Comparison of ENCODE assay signal across 8 cellular contexts in genomic region chr3:12286927-12287726, GRCh38. TPM values are rescaled to one million over a fixed set of nuclear protein-coding genes. Genes with fewer than 3 reads are reported as not detected.
DNase-seq lines count a peak whose midpoint lies in the region; ATAC-seq, FAIRE-seq and TF ChIP-seq lines count a peak whose summit lies in the region.

No MANE protein-coding gene starts in this region.

- DNase-seq in BE2C (peak; percentile 10), HTR-8/SVneo (ENCODE audit: insufficient read length, low spot score) (no peak), chondrocyte (ENCODE audit: low spot score) (no peak), lung (ENCODE audit: low spot score) (no peak), upper lobe of right lung (peak; percentile 74), epidermal melanocyte (ENCODE audit: insufficient read length, low spot score) (no peak), GM13977 (ENCODE audit: low spot score) (no peak)

- peak overlapping the region; percentile 71 for H3K4me3 Mint-ChIP-seq in chondrocyte (ENCODE audit: unreplicated experiment)

- H3K4me3 ChIP-seq in BE2C (ENCODE audit: low read depth, low read length) = peak overlapping the region; percentile 39
- H3K4me3 ChIP-seq in lung = peak overlapping the region; percentile 17
- peak overlapping the region; percentile 46 for H3K4me3 ChIP-seq in upper lobe of right lung

- no peaks in the 10 kb centered on the region for H3K36me3 Mint-ChIP-seq in chondrocyte (ENCODE audit: low read depth)

- intact Hi-C loops in upper lobe of right lung (cut with DNase I) = no loop called here

- H3K9me3 ChIP-seq in BE2C = no peaks in the 10 kb centered on the region
- H3K9me3 ChIP-seq in lung (ENCODE audit: control insufficient read depth in 2 of 2, insufficient read depth in 1 of 2, low read length in 1 of 2) = peaks cover 0 to 5% of the 10 kb centered on the region in 2 donors
- H3K9me3 ChIP-seq in upper lobe of right lung = no peaks in the 10 kb centered on the region

- peak; percentile 9 for ATAC-seq in lung (ENCODE audit: insufficient read depth, low FRiP score)
- no peak for ATAC-seq in upper lobe of right lung
- ATAC-seq in GM21528 (IDR thresholded peaks at IDR 0.05; ENCODE audit: low FRiP score, unreplicated experiment) = no peak

- in situ Hi-C loops in GM13977 (cut with MboI; ENCODE audit: low pct_unique_long_range_greater_than_20kb, low sequenced_read_pairs, unreplicated experiment) = no loop called here

- WGBS in lung, 2 donors = 27 to 28% methylated on average over 30 to 33 of the region's 33 CpGs

- no peaks in the 10 kb centered on the region for H3K9me3 Mint-ChIP-seq in chondrocyte (ENCODE audit: low read depth)

- TF ChIP-seq CTCF in BE2C (IDR thresholded peaks at IDR 0.05; ENCODE audit: low read depth, low read length) (no peak), chondrocyte (IDR thresholded peaks at IDR 0.05) (peak; percentile 63), lung (IDR thresholded peaks at IDR 0.05; ENCODE audit: control extremely low read depth, extremely low read depth) (no peak), upper lobe of right lung (IDR thresholded peaks at IDR 0.05) (no peak), GM13977 (IDR thresholded peaks at IDR 0.05; ENCODE audit: extremely low read depth, insufficient read depth, missing control alignments) (no peak)

- H3K4me1 ChIP-seq in BE2C (no peaks in the 10 kb centered on the region), lung (ENCODE audit: control insufficient read depth in 2 of 2, insufficient read depth in 2 of 2, low read length in 2 of 2) (peaks cover 0 to 8% of the 10 kb centered on the region in 2 donors), upper lobe of right lung (no peaks in the 10 kb centered on the region)

- H3K27me3 ChIP-seq in BE2C (no peaks in the 10 kb centered on the region), lung (ENCODE audit: control insufficient read depth, insufficient read depth) (no peaks in the 10 kb centered on the region), upper lobe of right lung (peaks cover 17% of the 10 kb centered on the region)

- no peaks in the 10 kb centered on the region for H3K36me3 ChIP-seq in BE2C
- no peaks in the 10 kb centered on the region for H3K36me3 ChIP-seq in lung (ENCODE audit: control insufficient read depth in 2 of 2, insufficient read depth in 2 of 2, low read length in 2 of 2)
- H3K36me3 ChIP-seq in upper lobe of right lung = no peaks in the 10 kb centered on the region

- no peak overlapping the region for H3K27ac Mint-ChIP-seq in chondrocyte (ENCODE audit: unreplicated experiment)

- H3K27ac ChIP-seq in lung (ENCODE audit: low read depth in 1 of 2, low read length in 1 of 2) = peak overlapping the region in 1 of 2 donors; percentile 56
- H3K27ac ChIP-seq in upper lobe of right lung = no peak overlapping the region

- peaks cover 8% of the 10 kb centered on the region for H3K27me3 Mint-ChIP-seq in chondrocyte (ENCODE audit: low read depth)

- FAIRE-seq in HTR-8/SVneo (lab: Jason Lieb, UNC) = peak; percentile 23

- H3K4me1 Mint-ChIP-seq in chondrocyte (ENCODE audit: low read depth) = peaks cover 14% of the 10 kb centered on the region

RNA-seq across cellular contexts. Expression of gene PPARG, which starts 1.7 kb away (rescaled TPM):
- 0.46 TPM for polyA plus RNA-seq in BE2C (2012; ENCODE audit: insufficient read depth, insufficient read length, low read depth)
- total RNA-seq in chondrocyte (3.3 to 9.7 TPM (median 9.2 TPM) in 3 replicates), lung (10 to 100 TPM in 1 of 2 donors, 1 to 10 TPM in 1; 8.3 to 41.4 TPM), upper lobe of right lung (80.7 TPM)
- 10 to 100 TPM; 21.4 to 31.1 TPM for polyA plus RNA-seq in lung

Comparison
In these comparisons a context has a peak if more than half of its experiments do, and no peak if none do; other contexts are left out.
1. DNase-seq: peak in BE2C (single experiment) and upper lobe of right lung (single experiment); none in HTR-8/SVneo (single experiment), chondrocyte (single experiment), lung (single experiment), epidermal melanocyte (single experiment) and GM13977 (single experiment).
2. Peak in every context shown above with its lines, with median percentiles within 50 percentile points of each other: H3K4me3 ChIP-seq.